Comparison of ENCODE assay signal across 20 cellular contexts in the genomic region with DNA sequence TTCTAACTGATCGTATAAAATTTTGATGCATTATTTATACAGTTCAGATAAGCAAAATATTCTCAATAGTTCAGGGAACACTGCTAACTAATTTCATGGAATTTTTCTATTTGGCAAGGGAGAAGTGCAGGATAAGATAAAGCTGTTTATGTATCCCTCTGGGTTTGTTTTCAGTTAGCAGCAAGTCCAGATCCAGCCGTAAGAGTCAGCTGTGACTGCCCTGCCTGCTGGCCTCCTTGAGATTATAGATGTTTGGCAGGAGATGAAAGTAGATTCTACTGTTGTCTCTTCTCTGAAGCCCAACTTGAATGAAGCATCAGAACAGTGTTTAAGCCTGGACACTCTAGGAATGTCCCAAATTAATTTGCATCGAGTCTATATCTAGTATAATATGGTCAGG. TPM values are rescaled to one million over a fixed set of nuclear protein-coding genes. Genes with fewer than 3 reads are reported as not detected.
DNase-seq lines count a peak whose midpoint lies in the region; ATAC-seq and TF ChIP-seq lines count a peak whose summit lies in the region.
"Had no signal": no experiment of that assay in that cellular context is flagged by ENCODE, and none has a peak within 500 bp of the region (broad histone marks: within the 10 kb centered on the region; RNA-seq: fewer than 3 reads in every experiment).

No MANE protein-coding gene starts in this region.

- TF ChIP-seq POLR2A in adrenal gland (IDR thresholded peaks at IDR 0.05) (no peak), esophagus muscularis mucosa (IDR thresholded peaks at IDR 0.05; ENCODE audit: low read depth) (no peak)

- H3K9me3 ChIP-seq in adrenal gland (replicated peaks in 1 of 3) (peaks cover 0 to 15% (median 0%) of the 10 kb centered on the region in 3 donors), esophagus muscularis mucosa (no peaks in the 10 kb centered on the region), right atrium auricular region (no peaks in the 10 kb centered on the region)
- H3K9me3 ChIP-seq: lower lobe of right lung, SK-N-SH had no signal

- TF ChIP-seq CTCF in adrenal gland (IDR thresholded peaks at IDR 0.05): no peak
- TF ChIP-seq CTCF in esophagus muscularis mucosa (IDR thresholded peaks at IDR 0.05): no peak
- TF ChIP-seq CTCF in right atrium auricular region (IDR thresholded peaks at IDR 0.05): no peak

- no peak overlapping the region for H3K27ac Mint-ChIP-seq in activated T-helper 2 cell treated with anti-CD3 and anti-CD28 coated beads, Interferon-gamma antibody, Interleukin-2, Interleukin-4, amounts not matched to agents 10 μg/mL and 5 μg/mL and 100 μg/mL, durations not matched to agents 14 hours and 24 hours and 36 hours
- H3K27ac Mint-ChIP-seq: activated CD8-positive, alpha-beta T cell treated with anti-CD3 and anti-CD28 coated beads, Interleukin-2, amount 10 ng/mL, durations not matched to agents 7 days and 5 days; activated naive CD4-positive, alpha-beta T cell treated with anti-CD3 and anti-CD28 coated beads, Interleukin-2, amount 50 U/mL, for 24 hours; activated T-cell treated with anti-CD3 and anti-CD28 coated beads, Interleukin-2, amount 50 U/mL, for 24 hours had no signal

- H3K4me1 Mint-ChIP-seq in activated T-helper 2 cell treated with anti-CD3 and anti-CD28 coated beads, Interferon-gamma antibody, Interleukin-2, Interleukin-4, amounts not matched to agents 10 μg/mL and 5 μg/mL and 100 μg/mL, durations not matched to agents 14 hours and 24 hours and 36 hours (ENCODE audit: low read depth): no peaks in the 10 kb centered on the region
- H3K4me1 Mint-ChIP-seq: activated naive CD4-positive, alpha-beta T cell treated with anti-CD3 and anti-CD28 coated beads, Interleukin-2, amount 50 U/mL, for 24 hours had no signal

- peaks cover 1% of the 10 kb centered on the region for H3K27me3 Mint-ChIP-seq in activated T-helper 2 cell treated with anti-CD3 and anti-CD28 coated beads, Interferon-gamma antibody, Interleukin-2, Interleukin-4, amounts not matched to agents 10 μg/mL and 5 μg/mL and 100 μg/mL, durations not matched to agents 14 hours and 24 hours and 36 hours (ENCODE audit: low read depth)
- H3K27me3 Mint-ChIP-seq: activated naive CD4-positive, alpha-beta T cell treated with anti-CD3 and anti-CD28 coated beads, Interleukin-2, amount 50 U/mL, for 24 hours; activated T-cell treated with anti-CD3 and anti-CD28 coated beads, Interleukin-2, amount 50 U/mL, for 24 hours had no signal

- H3K36me3 Mint-ChIP-seq in activated T-helper 2 cell treated with anti-CD3 and anti-CD28 coated beads, Interferon-gamma antibody, Interleukin-2, Interleukin-4, amounts not matched to agents 10 μg/mL and 5 μg/mL and 100 μg/mL, durations not matched to agents 14 hours and 24 hours and 36 hours (ENCODE audit: low read depth): peaks cover 42% of the 10 kb centered on the region

- no peak overlapping the region for H3K4me3 Mint-ChIP-seq in activated T-helper 2 cell treated with anti-CD3 and anti-CD28 coated beads, Interferon-gamma antibody, Interleukin-2, Interleukin-4, amounts not matched to agents 10 μg/mL and 5 μg/mL and 100 μg/mL, durations not matched to agents 14 hours and 24 hours and 36 hours (ENCODE audit: low read depth)
- H3K4me3 Mint-ChIP-seq: activated CD8-positive, alpha-beta T cell treated with anti-CD3 and anti-CD28 coated beads, Interleukin-2, amount 10 ng/mL, durations not matched to agents 7 days and 5 days; activated naive CD4-positive, alpha-beta T cell treated with anti-CD3 and anti-CD28 coated beads, Interleukin-2, amount 50 U/mL, for 24 hours; activated T-cell treated with anti-CD3 and anti-CD28 coated beads, Interleukin-2, amount 50 U/mL, for 24 hours had no signal

- H3K27me3 ChIP-seq in adrenal gland: no peaks in the 10 kb centered on the region
- no peaks in the 10 kb centered on the region for H3K27me3 ChIP-seq in esophagus muscularis mucosa
- H3K27me3 ChIP-seq in right atrium auricular region: no peaks in the 10 kb centered on the region
- H3K27me3 ChIP-seq: dorsolateral prefrontal cortex had no signal

- DNase-seq in adrenal gland (peak in 5 of 7 donors; percentile 28 to 69 (median 43)), esophagus muscularis mucosa (ENCODE audit: extremely low spot score) (no peak), right atrium auricular region (ENCODE audit: low spot score) (no peak), sciatic nerve (ENCODE audit: low spot score) (no peak), NCI-H526 treated with DMSO at 0.1 percent for 48 hours (lab: John Stamatoyannopoulos, UW) (no peak), glomerular visceral epithelial cell (ENCODE audit: extremely low spot score) (no peak), iPS-NIHi11 (ENCODE audit: low spot score) (no peak)
- no peak for DNase-seq in activated T-helper 2 cell treated with anti-CD3 and anti-CD28 coated beads, Interferon-gamma antibody, Interleukin-2, Interleukin-4, amounts not matched to agents 10 μg/mL and 5 μg/mL and 100 μg/mL, durations not matched to agents 14 hours and 24 hours and 36 hours (ENCODE audit: low spot score)
- DNase-seq: activated CD4-positive, CD25-positive, alpha-beta regulatory T cell; activated CD8-positive, alpha-beta T cell treated with anti-CD3 and anti-CD28 coated beads, Interleukin-2, amount 10 ng/mL, durations not matched to agents 7 days and 5 days; activated T-cell treated with anti-CD3 and anti-CD28 coated beads, Interleukin-2, amount 50 U/mL, for 24 hours; dorsolateral prefrontal cortex; glutamatergic neuron; lower lobe of right lung; NCI-H1105 treated with DMSO at 0.1 percent for 48 hours; occipital lobe; SK-N-SH; T-helper 9 cell had no signal

- peak; percentile 53 for ATAC-seq in sciatic nerve
- ATAC-seq: activated CD8-positive, alpha-beta T cell treated with anti-CD3 and anti-CD28 coated beads, Interleukin-2, amount 10 ng/mL, durations not matched to agents 7 days and 5 days had no signal

- intact Hi-C loops in adrenal gland (cut with DNase I): no loop called here
- intact Hi-C loops in esophagus muscularis mucosa (cut with DNase I): no loop called here
- intact Hi-C loops in sciatic nerve (cut with DNase I): no loop called here
- intact Hi-C loops in activated T-helper 2 cell treated with anti-CD3 and anti-CD28 coated beads, Interferon-gamma antibody, Interleukin-2, Interleukin-4, amounts not matched to agents 10 μg/mL and 5 μg/mL and 100 μg/mL, durations not matched to agents 14 hours and 24 hours and 36 hours (cut with micrococcal nuclease): no loop called here

- no peaks in the 10 kb centered on the region for H3K36me3 ChIP-seq in adrenal gland (replicated peaks in 1 of 2)
- peaks cover 0 to 18% (median 7%) of the 10 kb centered on the region in 4 donors for H3K36me3 ChIP-seq in esophagus muscularis mucosa
- H3K36me3 ChIP-seq in right atrium auricular region: no peaks in the 10 kb centered on the region
- H3K36me3 ChIP-seq: lower lobe of right lung had no signal

- peak overlapping the region in 4 of 5 donors; percentile 22 to 48 (median 28) for H3K27ac ChIP-seq in adrenal gland
- H3K27ac ChIP-seq in esophagus muscularis mucosa (replicated peaks in 1 of 4): peak overlapping the region; percentile 53 to 72 (median 63)
- peak overlapping the region; percentile 8 to 49 for H3K27ac ChIP-seq in right atrium auricular region
- H3K27ac ChIP-seq: dorsolateral prefrontal cortex, epithelial cell of prostate, lower lobe of right lung had no signal

- WGBS in adrenal gland, 4 donors: 27 to 40% (median 35%) methylated on average over 3 of the region's 3 CpGs
- 37% methylated on average over 3 of the region's 3 CpGs for WGBS in esophagus muscularis mucosa

- no peak overlapping the region for H3K4me3 ChIP-seq in adrenal gland
- no peak overlapping the region for H3K4me3 ChIP-seq in esophagus muscularis mucosa
- no peak overlapping the region for H3K4me3 ChIP-seq in right atrium auricular region
- H3K4me3 ChIP-seq: dorsolateral prefrontal cortex, lower lobe of right lung had no signal

- H3K9me3 Mint-ChIP-seq in activated T-helper 2 cell treated with anti-CD3 and anti-CD28 coated beads, Interferon-gamma antibody, Interleukin-2, Interleukin-4, amounts not matched to agents 10 μg/mL and 5 μg/mL and 100 μg/mL, durations not matched to agents 14 hours and 24 hours and 36 hours: peaks cover 4% of the 10 kb centered on the region
- H3K9me3 Mint-ChIP-seq: activated naive CD4-positive, alpha-beta T cell treated with anti-CD3 and anti-CD28 coated beads, Interleukin-2, amount 50 U/mL, for 24 hours; activated T-cell treated with anti-CD3 and anti-CD28 coated beads, Interleukin-2, amount 50 U/mL, for 24 hours had no signal

- H3K4me1 ChIP-seq in adrenal gland (replicated peaks in 1 of 2): peaks cover 16 to 33% of the 10 kb centered on the region in 2 donors
- H3K4me1 ChIP-seq in esophagus muscularis mucosa: peaks cover 26 to 69% (median 57%) of the 10 kb centered on the region in 4 donors
- peaks cover 0 to 27% of the 10 kb centered on the region in 2 donors for H3K4me1 ChIP-seq in right atrium auricular region

- TF ChIP-seq EP300 in esophagus muscularis mucosa (IDR thresholded peaks at IDR 0.05): no peak

RNA-seq across cellular contexts. Expression of gene ANTXR2, which starts 29.5 kb away (rescaled TPM):
- total RNA-seq in adrenal gland (10 to 100 TPM; 29.2 to 96.6 (median 69.4) TPM), esophagus muscularis mucosa (100 to 1,000 TPM; 319 to 518 (median 329) TPM), right atrium auricular region (10 to 100 TPM; 24.5 to 32.8 TPM), sciatic nerve (94.4 TPM)
- 10 to 100 TPM in 2 of 3 donors, 1 to 10 TPM in 1; 8.4 to 56.5 (median 10.9) TPM for polyA plus RNA-seq in adrenal gland
- 3.2 and 3.6 TPM in 2 replicates for total RNA-seq in activated T-helper 2 cell treated with anti-CD3 and anti-CD28 coated beads, Interferon-gamma antibody, Interleukin-2, Interleukin-4, amounts not matched to agents 10 μg/mL and 5 μg/mL and 100 μg/mL, durations not matched to agents 14 hours and 24 hours and 36 hours

Comparison
In these comparisons a context has a peak if more than half of its experiments do, and no peak if none do; other contexts are left out.
1. DNase-seq: peak in adrenal gland (5 of 7); none in esophagus muscularis mucosa (single experiment), right atrium auricular region (single experiment), sciatic nerve (single experiment), NCI-H526 treated with DMSO at 0.1 percent for 48 hours (single experiment), glomerular visceral epithelial cell (single experiment), activated T-helper 2 cell treated with anti-CD3 and anti-CD28 coated beads, Interferon-gamma antibody, Interleukin-2, Interleukin-4, amounts not matched to agents 10 μg/mL and 5 μg/mL and 100 μg/mL, durations not matched to agents 14 hours and 24 hours and 36 hours (single experiment) and iPS-NIHi11 (single experiment).
2. Peak in every context shown above with its lines, with median percentiles within 50 percentile points of each other: H3K27ac ChIP-seq.